In genomic region chr11:39673994-39674393, GRCh38 we compare ENCODE assay signal across 3 cellular contexts.
"Had no signal": no experiment of that assay in that cellular context is flagged by ENCODE, and none has a peak within 500 bp of the region (broad histone marks: within the 10 kb centered on the region; RNA-seq: fewer than 3 reads in every experiment).

No MANE protein-coding gene starts in this region.

- DNase-seq: GDM1, GF-D8 had no signal

- H3K4me3 ChIP-seq: GM12878 had no signal
